Comparison of ENCODE assay signal across 22 cellular contexts in genomic region chr1:184199797-184200170, GRCh38.
"Had no signal": no experiment of that assay in that cellular context is flagged by ENCODE, and none has a peak within 500 bp of the region (broad histone marks: within the 10 kb centered on the region; RNA-seq: fewer than 3 reads in every experiment).

No MANE protein-coding gene starts in this region.

- H3K4me1 Mint-ChIP-seq: naive thymus-derived CD8-positive, alpha-beta T cell had no signal

- H3K36me3 Mint-ChIP-seq: naive thymus-derived CD8-positive, alpha-beta T cell had no signal

- H3K27ac Mint-ChIP-seq: naive thymus-derived CD8-positive, alpha-beta T cell had no signal

- DNase-seq: dorsolateral prefrontal cortex; effector memory CD4-positive, alpha-beta T cell; glutamatergic neuron; islet precursor cell; mucosa of descending colon; naive thymus-derived CD8-positive, alpha-beta T cell; posterior cingulate gyrus; sigmoid colon; stimulated activated CD4-positive, alpha-beta T cell treated with anti-CD3 and anti-CD28 coated beads, Interleukin-2, amount 100 ng/mL, for 24 hours; stimulated activated CD4-positive, alpha-beta T cell treated with anti-CD3 and anti-CD28 coated beads, Interleukin-4, amount 100 ng/mL, for 4 hours; stimulated activated naive CD4-positive, alpha-beta T cell; stomach; substantia nigra; transverse colon had no signal

- H3K9me3 ChIP-seq: esophagus muscularis mucosa, gastroesophageal sphincter, mucosa of descending colon, right atrium auricular region, sigmoid colon, stomach, thoracic aorta, transverse colon had no signal

- H3K27ac ChIP-seq: coronary artery, dorsolateral prefrontal cortex, epithelial cell of prostate, esophagus muscularis mucosa, gastroesophageal sphincter, right atrium auricular region, sigmoid colon, skin epidermis, stomach, thoracic aorta, transverse colon had no signal

- ATAC-seq: gastroesophageal sphincter; left lobe of liver; mucosa of descending colon; naive thymus-derived CD8-positive, alpha-beta T cell had no signal

- H3K4me3 ChIP-seq: coronary artery, dorsolateral prefrontal cortex, esophagus muscularis mucosa, gastroesophageal sphincter, mucosa of descending colon, right atrium auricular region, sigmoid colon, skin epidermis, stomach, thoracic aorta, transverse colon had no signal

- H3K4me3 Mint-ChIP-seq: naive thymus-derived CD8-positive, alpha-beta T cell had no signal

- H3K4me1 ChIP-seq: gastroesophageal sphincter, right atrium auricular region, stomach, transverse colon had no signal

- H3K27me3 ChIP-seq: dorsolateral prefrontal cortex, esophagus muscularis mucosa, gastroesophageal sphincter, right atrium auricular region, sigmoid colon, stomach, transverse colon had no signal

- H3K36me3 ChIP-seq: esophagus muscularis mucosa, gastroesophageal sphincter, right atrium auricular region, sigmoid colon, stomach, thoracic aorta, transverse colon had no signal
